Comparison of ENCODE assay signal across 1 cellular context in genomic region chr17:27598337-27599050, GRCh38.
TF ChIP-seq lines count a peak whose summit lies in the region.

No MANE protein-coding gene starts in this region.

TF ChIP-seq in IMR-90, 13 proteins besides CTCF, POLR2A, EP300 and RAD21:
- TF ChIP-seq FOS (IDR thresholded peaks at IDR 0.05; ENCODE audit: low read depth, low read length) (no peak), RFX5 (IDR thresholded peaks at IDR 0.05; ENCODE audit: low read depth, low read length) (no peak), CEBPB (IDR thresholded peaks at IDR 0.05; ENCODE audit: low read depth, low read length) (no peak), MAFK (IDR thresholded peaks at IDR 0.05; ENCODE audit: low read depth, low read length) (no peak), CHD1 (IDR thresholded peaks at IDR 0.05; ENCODE audit: low read depth, low read length) (no peak), NFE2L2 (IDR thresholded peaks at IDR 0.05; ENCODE audit: low read depth, low read length) (no peak), RCOR1 (IDR thresholded peaks at IDR 0.05; ENCODE audit: insufficient replicate concordance, low read length) (no peak), MAZ (IDR thresholded peaks at IDR 0.05; ENCODE audit: borderline replicate concordance, low read depth, low read length) (no peak), SMC3 (IDR thresholded peaks at IDR 0.05; ENCODE audit: low read depth, low read length) (no peak), MXI1 (IDR thresholded peaks at IDR 0.05; ENCODE audit: borderline replicate concordance, low read depth, low read length) (no peak), BHLHE40 (IDR thresholded peaks at IDR 0.05; ENCODE audit: low read depth, low read length) (no peak)
- TF ChIP-seq, protein P1, sequence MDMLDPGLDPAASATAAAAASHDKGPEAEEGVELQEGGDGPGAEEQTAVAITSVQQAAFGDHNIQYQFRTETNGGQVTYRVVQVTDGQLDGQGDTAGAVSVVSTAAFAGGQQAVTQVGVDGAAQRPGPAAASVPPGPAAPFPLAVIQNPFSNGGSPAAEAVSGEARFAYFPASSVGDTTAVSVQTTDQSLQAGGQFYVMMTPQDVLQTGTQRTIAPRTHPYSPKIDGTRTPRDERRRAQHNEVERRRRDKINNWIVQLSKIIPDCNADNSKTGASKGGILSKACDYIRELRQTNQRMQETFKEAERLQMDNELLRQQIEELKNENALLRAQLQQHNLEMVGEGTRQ (IDR thresholded peaks at IDR 0.05; ENCODE audit: low read depth, low read length), result no peak
- TF ChIP-seq, protein P2, sequence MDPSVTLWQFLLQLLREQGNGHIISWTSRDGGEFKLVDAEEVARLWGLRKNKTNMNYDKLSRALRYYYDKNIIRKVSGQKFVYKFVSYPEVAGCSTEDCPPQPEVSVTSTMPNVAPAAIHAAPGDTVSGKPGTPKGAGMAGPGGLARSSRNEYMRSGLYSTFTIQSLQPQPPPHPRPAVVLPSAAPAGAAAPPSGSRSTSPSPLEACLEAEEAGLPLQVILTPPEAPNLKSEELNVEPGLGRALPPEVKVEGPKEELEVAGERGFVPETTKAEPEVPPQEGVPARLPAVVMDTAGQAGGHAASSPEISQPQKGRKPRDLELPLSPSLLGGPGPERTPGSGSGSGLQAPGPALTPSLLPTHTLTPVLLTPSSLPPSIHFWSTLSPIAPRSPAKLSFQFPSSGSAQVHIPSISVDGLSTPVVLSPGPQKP (IDR thresholded peaks at IDR 0.05; ENCODE audit: borderline replicate concordance, low read depth, low read length), result no peak
